In the genomic region with DNA sequence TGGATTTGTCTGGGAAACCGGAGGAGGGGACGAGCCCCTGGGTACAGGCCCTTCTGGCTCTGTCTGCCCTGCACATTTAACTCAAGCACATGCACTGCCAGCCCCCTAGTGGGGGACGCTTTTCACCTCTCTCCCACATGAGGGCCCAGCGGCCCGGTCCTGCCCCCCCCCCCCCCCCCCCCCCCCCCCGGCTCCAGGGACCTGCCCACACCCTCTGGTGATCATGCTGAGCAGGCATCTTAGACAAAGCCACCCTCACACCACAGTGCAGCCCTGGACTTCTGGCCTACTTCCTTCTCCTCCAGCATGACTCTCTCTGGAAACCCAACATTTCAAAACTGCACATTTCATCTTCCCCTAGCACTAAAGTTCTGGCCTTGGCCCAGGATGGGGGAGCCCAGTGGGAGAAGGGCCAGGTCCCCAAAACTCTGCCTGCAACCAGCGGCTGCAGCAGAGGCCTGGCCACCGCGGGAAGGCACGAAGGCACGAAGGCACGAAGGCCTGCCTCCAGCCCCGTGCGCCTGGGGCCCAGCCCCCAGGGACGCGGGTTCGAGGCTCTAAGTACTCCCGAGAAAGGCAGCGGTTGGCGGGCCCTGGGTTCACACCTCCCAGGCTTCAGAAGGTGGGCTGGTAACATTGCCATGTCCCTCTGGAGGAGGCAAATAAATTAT, we compare ENCODE assay signal across 12 cellular contexts. TPM values are rescaled to one million over a fixed set of nuclear protein-coding genes. Genes with fewer than 3 reads are reported as not detected.
DNase-seq lines count a peak whose midpoint lies in the region; ATAC-seq and TF ChIP-seq lines count a peak whose summit lies in the region.
"Had no signal": no experiment of that assay in that cellular context is flagged by ENCODE, and none has a peak within 500 bp of the region (broad histone marks: within the 10 kb centered on the region; RNA-seq: fewer than 3 reads in every experiment).

No MANE protein-coding gene starts in this region.

- H2BK12ac ChIP-seq in neuronal stem cell (ENCODE audit: low read length): no peak overlapping the region

- no peaks in the 10 kb centered on the region for H3K79me1 ChIP-seq in neuronal stem cell (ENCODE audit: low read depth, low read length)

- H2BK5ac ChIP-seq in neuronal stem cell (ENCODE audit: low read length): no peak overlapping the region

- H3K14ac ChIP-seq in neuronal stem cell (ENCODE audit: low read length): no peak overlapping the region

- H3K27me3 ChIP-seq in endodermal cell (ENCODE audit: control insufficient read depth, insufficient read depth, low read length, poor library complexity, severe bottlenecking) (no peaks in the 10 kb centered on the region), neuronal stem cell (ENCODE audit: control insufficient read depth in 3 of 3, insufficient read depth in 3 of 3, low read depth in 1 of 3, low read length in 3 of 3) (peaks cover 0 to 6% (median 0%) of the 10 kb centered on the region in 3 experiments)
- H3K27me3 ChIP-seq: SJSA1 had no signal

- no peak overlapping the region for H3K23ac ChIP-seq in neuronal stem cell (ENCODE audit: low read depth, low read length, poor library complexity)

- no peak overlapping the region for H3K4me3 Mint-ChIP-seq in Calu3 (ENCODE audit: low read depth, unreplicated experiment)
- H3K4me3 Mint-ChIP-seq in endodermal cell: no peak overlapping the region

- CTCF ChIA-PET in Calu3 (lab: Charles Lee): no interaction called here

- H3K27ac Mint-ChIP-seq in Calu3 (ENCODE audit: unreplicated experiment) (no peak overlapping the region), endodermal cell (no peak overlapping the region)

- H3K4me3 ChIP-seq in NB4 (ENCODE audit: low read depth, low read length) (no peak overlapping the region), endodermal cell (ENCODE audit: low read length) (no peak overlapping the region), neuronal stem cell (ENCODE audit: low read length in 2 of 2) (no peak overlapping the region)
- H3K4me3 ChIP-seq: SJSA1 had no signal

- TF ChIP-seq CTCF in Calu3 (IDR thresholded peaks at IDR 0.05; ENCODE audit: unreplicated experiment) (peak; percentile 23), NB4 (IDR thresholded peaks at IDR 0.05; ENCODE audit: low read depth, low read length) (no peak), endodermal cell (conservative IDR thresholded peaks at IDR 0.05) (peak; percentile 56)

- no peaks in the 10 kb centered on the region for H3K4me1 Mint-ChIP-seq in Calu3 (ENCODE audit: low read depth, unreplicated experiment)
- peaks cover 4% of the 10 kb centered on the region for H3K4me1 Mint-ChIP-seq in endodermal cell

- H3K36me3 ChIP-seq in endodermal cell (ENCODE audit: control insufficient read depth, insufficient read depth, low read length) (no peaks in the 10 kb centered on the region), neuronal stem cell (replicated peaks in 1 of 2; ENCODE audit: control insufficient read depth in 2 of 2, insufficient read depth in 2 of 2, low read length in 2 of 2) (no peaks in the 10 kb centered on the region)
- H3K36me3 ChIP-seq: SJSA1 had no signal

- no peaks in the 10 kb centered on the region for H3K36me3 Mint-ChIP-seq in Calu3 (ENCODE audit: insufficient read depth, unreplicated experiment)
- H3K36me3 Mint-ChIP-seq in endodermal cell (ENCODE audit: low read depth): peaks cover 4% of the 10 kb centered on the region

- H2BK120ac ChIP-seq in neuronal stem cell (ENCODE audit: low read depth, low read length): no peak overlapping the region

- H4K91ac ChIP-seq in neuronal stem cell (ENCODE audit: low read depth, low read length, poor library complexity): no peak overlapping the region

- H3K18ac ChIP-seq in neuronal stem cell (ENCODE audit: low read length): peak overlapping the region; percentile 77

- H4K8ac ChIP-seq in neuronal stem cell (ENCODE audit: low read depth, low read length): no peak overlapping the region

- H3K4ac ChIP-seq in neuronal stem cell (ENCODE audit: low read length): no peak overlapping the region

- ATAC-seq in GM21619 (IDR thresholded peaks at IDR 0.05; ENCODE audit: unreplicated experiment) (no peak), HG02759 (IDR thresholded peaks at IDR 0.05; ENCODE audit: unreplicated experiment) (no peak)

- intact Hi-C loops in Calu3 (cut with micrococcal nuclease; ENCODE audit: unreplicated experiment): no loop called here

- H3K9ac ChIP-seq in endodermal cell (ENCODE audit: extremely low read depth, low read length, poor library complexity, severe bottlenecking): no peak overlapping the region
- H3K9ac ChIP-seq in neuronal stem cell (ENCODE audit: low read depth, low read length, poor library complexity): peak overlapping the region; percentile 12

- H3K9me3 Mint-ChIP-seq in Calu3 (ENCODE audit: low read depth, unreplicated experiment): no peaks in the 10 kb centered on the region
- no peaks in the 10 kb centered on the region for H3K9me3 Mint-ChIP-seq in endodermal cell

- no peak overlapping the region for H2AFZ ChIP-seq in neuronal stem cell (ENCODE audit: low read length)

- TF ChIP-seq POLR2A in NB4 (IDR thresholded peaks at IDR 0.05; ENCODE audit: extremely low read depth, insufficient read length): no peak

- H2BK15ac ChIP-seq in neuronal stem cell (ENCODE audit: low read length): peak overlapping the region; percentile 51

- BruUV-seq in Calu3 (replicated peaks; lab: Mats Ljungman, UMichigan): no TSS peak

- H3K9me3 ChIP-seq in endodermal cell (ENCODE audit: control insufficient read depth, low read length) (no peaks in the 10 kb centered on the region), neuronal stem cell (replicated peaks in 1 of 2; ENCODE audit: control insufficient read depth in 2 of 2, insufficient read depth in 1 of 2, low read depth in 1 of 2, low read length in 2 of 2) (no peaks in the 10 kb centered on the region)
- H3K9me3 ChIP-seq: SJSA1 had no signal

- H3K27me3 Mint-ChIP-seq in Calu3 (ENCODE audit: unreplicated experiment) (peaks cover 38% of the 10 kb centered on the region), endodermal cell (ENCODE audit: insufficient read depth) (no peaks in the 10 kb centered on the region)

- WGBS in endodermal cell (ENCODE audit: insufficient coverage in 1 of 2, insufficient read length in 1 of 2), 2 experiments: 94 to 96% methylated on average over 6 to 16 of the region's 20 CpGs
- WGBS in neuronal stem cell (ENCODE audit: extremely low coverage in 2 of 2, insufficient read length in 2 of 2, insufficient replicate concordance in 1 of 2), 2 donors: no CpG with 5 or more reads among the region's 20 CpGs

- peak; percentile 41 for DNase-seq in Calu3
- peak; percentile 53 for DNase-seq in NB4 (ENCODE audit: low read depth)
- peak; percentile 86 for DNase-seq in endodermal cell
- DNase-seq in neuronal stem cell (ENCODE audit: low spot score): peak; percentile 17
- DNase-seq in UCSD-AML1 (lab: John Stamatoyannopoulos, UW; ENCODE audit: unreplicated experiment): no peak
- no peak for DNase-seq in stimulated activated CD4-positive, alpha-beta T cell treated with anti-CD3 and anti-CD28 coated beads, Interleukin-12 subunit alpha, Interleukin-12 subunit beta, amount 100 ng/mL, for 4 hours
- DNase-seq: activated gamma-delta T cell treated with Interleukin-2 at 50 U/mL for 16 hours, NCI-H1417 had no signal

- no peaks in the 10 kb centered on the region for H3K4me1 ChIP-seq in endodermal cell (ENCODE audit: control insufficient read depth, insufficient read depth, low read length)
- H3K4me1 ChIP-seq in neuronal stem cell (ENCODE audit: control insufficient read depth in 2 of 2, insufficient read depth in 1 of 2, low read depth in 1 of 2, low read length in 2 of 2): peaks cover 0 to 5% of the 10 kb centered on the region in 2 donors
- H3K4me1 ChIP-seq: SJSA1 had no signal

- no peak overlapping the region for H3K4me2 ChIP-seq in neuronal stem cell (ENCODE audit: insufficient read depth, low read length, poor library complexity, severe bottlenecking)

- H3K27ac ChIP-seq in endodermal cell (ENCODE audit: low read depth, low read length) (no peak overlapping the region), neuronal stem cell (replicated peaks; ENCODE audit: low read length) (no peak overlapping the region)
- H3K27ac ChIP-seq: SJSA1 had no signal

- H2AK5ac ChIP-seq in neuronal stem cell (ENCODE audit: low read depth, low read length): peak overlapping the region; percentile 73

RNA-seq across cellular contexts. Expression of a gene that starts 14.1 kb away (rescaled TPM):
- total RNA-seq in Calu3 (2022) (8.2 and 10.6 TPM in 2 replicates), endodermal cell (10 to 100 TPM; 20.7 to 31.1 TPM)
- polyA plus RNA-seq in endodermal cell (2013, experiment 1 of 2): 7.3 TPM
- 5.6 TPM for polyA plus RNA-seq in endodermal cell (2013, experiment 2 of 2)
- polyA plus RNA-seq in neuronal stem cell (2013, experiment 1 of 2): 6.0 TPM
- 5.6 TPM for polyA plus RNA-seq in neuronal stem cell (2013, experiment 2 of 2)

RNA-seq across cellular contexts. Expression of a gene that starts 51.6 kb away (rescaled TPM):
- total RNA-seq in Calu3 (2022) (not detected in 2 replicates), endodermal cell (under 1 TPM; 0.44 to 0.66 TPM)
- polyA plus RNA-seq in endodermal cell (2013, experiment 1 of 2): 2.6 TPM
- polyA plus RNA-seq in endodermal cell (2013, experiment 2 of 2): 1.6 TPM
- polyA plus RNA-seq in neuronal stem cell (2013, experiment 1 of 2): 3.9 TPM
- 2.8 TPM for polyA plus RNA-seq in neuronal stem cell (2013, experiment 2 of 2)
- total RNA-seq: lower leg skin, SJSA1 had no signal

Comparison
In these comparisons a context has a peak if more than half of its experiments do, and no peak if none do; other contexts are left out.
1. DNase-seq: peak in Calu3 (single experiment), NB4 (single experiment), endodermal cell (single experiment) and neuronal stem cell (single experiment); none in UCSD-AML1 (single experiment) and stimulated activated CD4-positive, alpha-beta T cell treated with anti-CD3 and anti-CD28 coated beads, Interleukin-12 subunit alpha, Interleukin-12 subunit beta, amount 100 ng/mL, for 4 hours (single experiment).